In the genomic region with DNA sequence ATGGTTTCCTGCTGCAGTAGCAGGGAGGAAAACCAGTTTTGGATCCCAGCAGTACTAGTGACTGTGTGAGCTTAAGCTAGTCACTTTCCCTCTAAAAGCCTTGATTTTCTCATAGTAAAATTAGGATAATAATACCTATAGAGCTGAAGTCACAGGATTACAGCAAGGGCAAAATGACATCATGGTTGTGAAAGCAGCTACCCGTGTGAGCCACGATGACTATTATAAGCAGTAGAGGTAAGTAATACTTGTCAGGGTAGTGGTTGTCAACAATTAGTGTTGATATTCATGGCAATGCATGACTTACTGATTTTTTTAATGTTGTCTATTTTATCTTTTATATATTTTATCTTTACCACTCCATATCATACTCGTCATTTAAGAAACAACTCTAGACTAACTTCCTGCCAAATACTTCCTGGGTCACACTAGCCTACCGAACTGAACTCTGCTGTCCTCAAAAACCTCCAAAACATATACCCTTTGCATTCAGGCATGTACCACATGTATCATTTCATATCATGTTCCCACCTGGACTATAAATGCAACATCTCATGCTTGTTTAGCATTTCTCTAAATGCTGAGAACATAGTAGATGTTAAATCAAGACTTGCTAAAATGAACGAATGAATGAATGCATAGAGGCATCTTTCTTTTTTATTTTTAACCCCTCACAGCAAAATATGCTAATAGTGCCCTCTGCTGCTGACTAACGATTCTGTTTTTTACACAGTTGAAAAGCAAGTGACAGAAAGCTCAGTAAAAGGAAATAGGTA, we compare ENCODE assay signal across 8 cellular contexts.
DNase-seq lines count a peak whose midpoint lies in the region; ATAC-seq and TF ChIP-seq lines count a peak whose summit lies in the region.

No MANE protein-coding gene starts in this region.

- H3K4me3 Mint-ChIP-seq in activated T-helper 1 cell treated with anti-CD3 and anti-CD28 coated beads, Interleukin-12 subunit alpha, Interleukin-12 subunit beta, Interleukin-2, Interleukin-4 antibody, amounts not matched to agents 30 ng/mL and 10 ng/mL and 1 ng/mL, durations not matched to agents 14 hours and 24 hours and 36 hours, result no peak overlapping the region

- DNase-seq in heart right ventricle (no peak), right atrium auricular region (ENCODE audit: low spot score) (no peak), NCI-H1092 (lab: John Stamatoyannopoulos, UW) (peak; percentile 5), adrenal gland (no peak), myocyte (ENCODE audit: low read depth) (peak; percentile 47), medulla oblongata (ENCODE audit: extremely low spot score) (no peak), posterior vena cava (ENCODE audit: low spot score) (no peak)
- DNase-seq in activated T-helper 1 cell treated with anti-CD3 and anti-CD28 coated beads, Interleukin-12 subunit alpha, Interleukin-12 subunit beta, Interleukin-2, Interleukin-4 antibody, amounts not matched to agents 30 ng/mL and 10 ng/mL and 1 ng/mL, durations not matched to agents 14 hours and 24 hours and 36 hours (ENCODE audit: low spot score), result no peak

- TF ChIP-seq POLR2A in adrenal gland (IDR thresholded peaks at IDR 0.05), result no peak

- WGBS in heart right ventricle, 2 donors, result 37 to 42% methylated on average over 6 of the region's 6 CpGs
- 40 to 49% (median 45%) methylated on average over 6 of the region's 6 CpGs for WGBS in adrenal gland, 4 donors

- H3K36me3 ChIP-seq in heart right ventricle, result no peaks in the 10 kb centered on the region
- no peaks in the 10 kb centered on the region for H3K36me3 ChIP-seq in right atrium auricular region
- no peaks in the 10 kb centered on the region for H3K36me3 ChIP-seq in adrenal gland (replicated peaks in 1 of 2)

- H3K27me3 Mint-ChIP-seq in activated T-helper 1 cell treated with anti-CD3 and anti-CD28 coated beads, Interleukin-12 subunit alpha, Interleukin-12 subunit beta, Interleukin-2, Interleukin-4 antibody, amounts not matched to agents 30 ng/mL and 10 ng/mL and 1 ng/mL, durations not matched to agents 14 hours and 24 hours and 36 hours (ENCODE audit: insufficient read depth), result peaks cover 3% of the 10 kb centered on the region

- H3K9me3 Mint-ChIP-seq in activated T-helper 1 cell treated with anti-CD3 and anti-CD28 coated beads, Interleukin-12 subunit alpha, Interleukin-12 subunit beta, Interleukin-2, Interleukin-4 antibody, amounts not matched to agents 30 ng/mL and 10 ng/mL and 1 ng/mL, durations not matched to agents 14 hours and 24 hours and 36 hours, result no peaks in the 10 kb centered on the region

- H3K4me3 ChIP-seq in heart right ventricle, result no peak overlapping the region
- no peak overlapping the region for H3K4me3 ChIP-seq in right atrium auricular region
- H3K4me3 ChIP-seq in adrenal gland, result no peak overlapping the region

- intact Hi-C loops in heart right ventricle (cut with DNase I) (loop anchor here in 9 of 10 donors (2.0 to 5.0 kb wide), 2 partner anchors 676 to 677 kb away; no protein-coding TSS in a partner anchor), adrenal gland (cut with DNase I) (loop anchor here in 1 of 2 donors (10.0 kb wide), 1 partner anchor 673 kb away; no protein-coding TSS in a partner anchor), posterior vena cava (cut with DNase I) (no loop called here)
- intact Hi-C loops in activated T-helper 1 cell treated with anti-CD3 and anti-CD28 coated beads, Interleukin-12 subunit alpha, Interleukin-12 subunit beta, Interleukin-2, Interleukin-4 antibody, amounts not matched to agents 30 ng/mL and 10 ng/mL and 1 ng/mL, durations not matched to agents 14 hours and 24 hours and 36 hours (cut with micrococcal nuclease), result loop anchor here (1.0 to 10.0 kb wide), 3 partner anchors 313 to 799 kb away; a partner anchor contains a TSS

- H3K27ac ChIP-seq in heart right ventricle, result no peak overlapping the region
- H3K27ac ChIP-seq in right atrium auricular region, result no peak overlapping the region
- no peak overlapping the region for H3K27ac ChIP-seq in adrenal gland

- H3K36me3 Mint-ChIP-seq in activated T-helper 1 cell treated with anti-CD3 and anti-CD28 coated beads, Interleukin-12 subunit alpha, Interleukin-12 subunit beta, Interleukin-2, Interleukin-4 antibody, amounts not matched to agents 30 ng/mL and 10 ng/mL and 1 ng/mL, durations not matched to agents 14 hours and 24 hours and 36 hours (ENCODE audit: low read depth), result no peaks in the 10 kb centered on the region

- TF ChIP-seq CTCF in heart right ventricle (IDR thresholded peaks at IDR 0.05) (peak; percentile 15 to 66 (median 56)), right atrium auricular region (IDR thresholded peaks at IDR 0.05) (peak in 1 of 2 donors; percentile 65), adrenal gland (IDR thresholded peaks at IDR 0.05) (peak; percentile 31 to 52 (median 46))

- no peak for ATAC-seq in heart right ventricle

- H3K9me3 ChIP-seq in heart right ventricle (no peaks in the 10 kb centered on the region), right atrium auricular region (no peaks in the 10 kb centered on the region), adrenal gland (replicated peaks in 1 of 3) (no peaks in the 10 kb centered on the region)

- no peak overlapping the region for H3K27ac Mint-ChIP-seq in activated T-helper 1 cell treated with anti-CD3 and anti-CD28 coated beads, Interleukin-12 subunit alpha, Interleukin-12 subunit beta, Interleukin-2, Interleukin-4 antibody, amounts not matched to agents 30 ng/mL and 10 ng/mL and 1 ng/mL, durations not matched to agents 14 hours and 24 hours and 36 hours

- no peaks in the 10 kb centered on the region for H3K4me1 ChIP-seq in heart right ventricle
- H3K4me1 ChIP-seq in right atrium auricular region, result no peaks in the 10 kb centered on the region
- no peaks in the 10 kb centered on the region for H3K4me1 ChIP-seq in adrenal gland (replicated peaks in 1 of 2)

- H3K27me3 ChIP-seq in heart right ventricle (peaks cover 0 to 33% (median 4%) of the 10 kb centered on the region in 7 donors), right atrium auricular region (no peaks in the 10 kb centered on the region), adrenal gland (no peaks in the 10 kb centered on the region)

- peaks cover 6% of the 10 kb centered on the region for H3K4me1 Mint-ChIP-seq in activated T-helper 1 cell treated with anti-CD3 and anti-CD28 coated beads, Interleukin-12 subunit alpha, Interleukin-12 subunit beta, Interleukin-2, Interleukin-4 antibody, amounts not matched to agents 30 ng/mL and 10 ng/mL and 1 ng/mL, durations not matched to agents 14 hours and 24 hours and 36 hours (ENCODE audit: low read depth)

Comparison
In these comparisons a context has a peak if more than half of its experiments do, and no peak if none do; other contexts are left out.
1. DNase-seq: peak in NCI-H1092 (single experiment) and myocyte (single experiment); none in heart right ventricle (0 of 2), right atrium auricular region (single experiment), adrenal gland (0 of 7), medulla oblongata (single experiment), activated T-helper 1 cell treated with anti-CD3 and anti-CD28 coated beads, Interleukin-12 subunit alpha, Interleukin-12 subunit beta, Interleukin-2, Interleukin-4 antibody, amounts not matched to agents 30 ng/mL and 10 ng/mL and 1 ng/mL, durations not matched to agents 14 hours and 24 hours and 36 hours (single experiment) and posterior vena cava (single experiment).
2. intact Hi-C loops: an anchor here in heart right ventricle (2.0 to 5.0 kb wide) and activated T-helper 1 cell treated with anti-CD3 and anti-CD28 coated beads, Interleukin-12 subunit alpha, Interleukin-12 subunit beta, Interleukin-2, Interleukin-4 antibody, amounts not matched to agents 30 ng/mL and 10 ng/mL and 1 ng/mL, durations not matched to agents 14 hours and 24 hours and 36 hours (1.0 to 10.0 kb wide); none called in posterior vena cava.